27 cellular contexts compared by ENCODE assay signal in the genomic region with DNA sequence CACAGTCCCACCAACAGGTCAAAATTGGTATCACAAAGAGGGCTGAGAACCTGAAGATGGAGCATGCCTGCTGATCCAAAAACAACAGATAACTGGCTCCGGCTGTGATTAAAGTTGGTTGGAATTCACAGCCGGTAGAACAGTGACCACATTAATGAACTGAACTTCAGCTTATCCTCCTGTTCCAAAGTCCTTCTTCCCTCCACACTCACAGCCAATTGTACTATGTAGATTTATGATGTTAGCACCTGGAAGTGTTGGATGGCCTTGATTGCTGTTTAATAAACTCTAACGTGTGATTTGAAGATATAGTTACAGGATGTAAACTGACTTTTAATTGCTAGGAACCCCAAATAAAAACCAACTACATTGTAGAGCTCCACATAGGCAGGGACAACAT.
A peak's percentile ranks its signal among the peaks of the same experiment; 100 is the strongest.
DNase-seq lines count a peak whose midpoint lies in the region; ATAC-seq, FAIRE-seq and TF ChIP-seq lines count a peak whose summit lies in the region.
"Had no signal": no experiment of that assay in that cellular context is flagged by ENCODE, and none has a peak within 500 bp of the region (broad histone marks: within the 10 kb centered on the region; RNA-seq: fewer than 3 reads in every experiment).

No MANE protein-coding gene starts in this region.

- no peak for TF ChIP-seq POLR2A in esophagus muscularis mucosa (IDR thresholded peaks at IDR 0.05; ENCODE audit: low read depth)

- no peak overlapping the region for H3K4ac ChIP-seq in mesendoderm (ENCODE audit: low read depth, low read length)

- no peak overlapping the region for H4K5ac ChIP-seq in mesendoderm (ENCODE audit: low read length)

- no peak for ATAC-seq in GM23338

- H2BK120ac ChIP-seq in mesendoderm (ENCODE audit: low read depth, low read length) = no peak overlapping the region

- TF ChIP-seq CTCF in esophagus muscularis mucosa (IDR thresholded peaks at IDR 0.05) (no peak), GM23338 (conservative IDR thresholded peaks at IDR 0.05; ENCODE audit: low read depth in 2 of 2) (no peak)

- TF ChIP-seq EP300 in esophagus muscularis mucosa (IDR thresholded peaks at IDR 0.05) = no peak

- intact Hi-C loops in esophagus muscularis mucosa (cut with DNase I) = loop anchor here (10.0 kb wide), 2 partner anchors 288 to 348 kb away; no protein-coding TSS in a partner anchor

- in situ Hi-C loops in GM23248 (cut with MboI) = loop anchor here (10.0 to 25.0 kb wide), 2 partner anchors 128 to 290 kb away; no protein-coding TSS in a partner anchor

- H3K36me3 ChIP-seq in esophagus muscularis mucosa = no peaks in the 10 kb centered on the region
- H3K36me3 ChIP-seq in mesendoderm (ENCODE audit: control insufficient read depth, insufficient read depth, low read length) = no peaks in the 10 kb centered on the region
- H3K36me3 ChIP-seq in small intestine (ENCODE audit: control insufficient read depth in 2 of 2, insufficient read depth in 2 of 2, low read length in 2 of 2) = no peaks in the 10 kb centered on the region
- no peaks in the 10 kb centered on the region for H3K36me3 ChIP-seq in GM23338 (ENCODE audit: insufficient read depth)
- H3K36me3 ChIP-seq in GM23248 (ENCODE audit: low read depth) = no peaks in the 10 kb centered on the region
- H3K36me3 ChIP-seq: BE2C, BLaER1 had no signal

- no peak overlapping the region for H3K4me3 ChIP-seq in esophagus muscularis mucosa
- H3K4me3 ChIP-seq in mesendoderm (ENCODE audit: low read length) = no peak overlapping the region
- H3K4me3 ChIP-seq in small intestine (ENCODE audit: low read depth in 1 of 2, low read length in 2 of 2) = no peak overlapping the region
- H3K4me3 ChIP-seq in GM23338 = no peak overlapping the region
- no peak overlapping the region for H3K4me3 ChIP-seq in GM23248
- H3K4me3 ChIP-seq: BLaER1 had no signal

- no peak overlapping the region for H2AFZ ChIP-seq in GM23338
- H2AFZ ChIP-seq in GM23248 = no peak overlapping the region

- H3K36me3 Mint-ChIP-seq in GM23338 (ENCODE audit: low read depth) = no peaks in the 10 kb centered on the region
- H3K36me3 Mint-ChIP-seq: CD14-positive monocyte; CD4-positive, alpha-beta memory T cell; CD4-positive, CD25-positive, alpha-beta regulatory T cell; CD8-positive, alpha-beta memory T cell had no signal

- H4K20me1 ChIP-seq in GM23338 (replicated peaks; ENCODE audit: insufficient read depth) (no peaks in the 10 kb centered on the region), GM23248 (ENCODE audit: insufficient read depth) (no peaks in the 10 kb centered on the region)
- H4K20me1 ChIP-seq: BLaER1 had no signal

- no peak overlapping the region for H2AK5ac ChIP-seq in mesendoderm (ENCODE audit: low read length)

- H3K9me3 ChIP-seq in esophagus muscularis mucosa (no peaks in the 10 kb centered on the region), small intestine (ENCODE audit: control insufficient read depth, low read depth) (no peaks in the 10 kb centered on the region), GM23248 (ENCODE audit: low read depth) (no peaks in the 10 kb centered on the region)
- H3K9me3 ChIP-seq: BE2C had no signal

- H3K27me3 Mint-ChIP-seq in GM23338 (ENCODE audit: insufficient read depth, low read depth, poor library complexity) = peaks cover 2% of the 10 kb centered on the region
- H3K27me3 Mint-ChIP-seq: CD4-positive, CD25-positive, alpha-beta regulatory T cell; CD8-positive, alpha-beta memory T cell had no signal

- H3K27ac ChIP-seq in esophagus muscularis mucosa (replicated peaks in 1 of 4) (no peak overlapping the region), mesendoderm (ENCODE audit: low read depth, low read length) (no peak overlapping the region), small intestine (ENCODE audit: low read depth in 1 of 2, low read length in 1 of 2) (no peak overlapping the region), GM23338 (ENCODE audit: low read depth) (no peak overlapping the region), GM23248 (no peak overlapping the region)
- H3K27ac ChIP-seq: BLaER1 had no signal

- DNase-seq in SW480 (ENCODE audit: low spot score) (peak; percentile 48), esophagus muscularis mucosa (ENCODE audit: extremely low spot score) (peak; percentile 68), mesendoderm (peak; percentile 23), small intestine (peak; percentile 16), GM23338 (ENCODE audit: low spot score) (no peak), GM23248 (no peak), DMS79 treated with DMSO at 0.1 percent for 48 hours (lab: John Stamatoyannopoulos, UW) (no peak)
- no peak for DNase-seq in activated CD4-positive, alpha-beta T cell treated with anti-CD3 and anti-CD28 coated beads for 1 hour
- DNase-seq: 8988T; ACHN; BE2C; C1 segment of cervical spinal cord; CD4-positive, alpha-beta memory T cell; CD4-positive, CD25-positive, alpha-beta regulatory T cell; CD8-positive, alpha-beta memory T cell; COR-L47; DMS 273 treated with DMSO at 0.1 percent for 48 hours; DMS153; DMS53; DMS79; GF-D8 had no signal

- H3K27ac Mint-ChIP-seq in GM23338 = no peak overlapping the region
- H3K27ac Mint-ChIP-seq: CD14-positive monocyte; CD4-positive, alpha-beta memory T cell; CD4-positive, CD25-positive, alpha-beta regulatory T cell; CD8-positive, alpha-beta memory T cell had no signal

- FAIRE-seq in small intestine (lab: Jason Lieb, UNC) = no peak
- FAIRE-seq: A204.1, G401.6, GM12891, GM19239 had no signal

- no peak overlapping the region for H3K18ac ChIP-seq in mesendoderm (ENCODE audit: low read length)

- H3F3A ChIP-seq in GM23338 (replicated peaks; ENCODE audit: low read depth) = no peaks in the 10 kb centered on the region
- no peaks in the 10 kb centered on the region for H3F3A ChIP-seq in GM23248 (ENCODE audit: insufficient read depth)

- H3K56ac ChIP-seq in mesendoderm (ENCODE audit: low read length) = no peak overlapping the region

- H3K4me1 ChIP-seq in esophagus muscularis mucosa (peaks cover 0 to 7% (median 2%) of the 10 kb centered on the region in 4 donors), mesendoderm (ENCODE audit: control insufficient read depth, low read depth, low read length) (no peaks in the 10 kb centered on the region), small intestine (ENCODE audit: control insufficient read depth in 2 of 2, insufficient read depth in 1 of 2, low read depth in 1 of 2, low read length in 1 of 2) (no peaks in the 10 kb centered on the region), GM23338 (ENCODE audit: insufficient read depth) (no peaks in the 10 kb centered on the region), GM23248 (ENCODE audit: insufficient read depth) (no peaks in the 10 kb centered on the region)
- H3K4me1 ChIP-seq: BE2C, BLaER1 had no signal

- H2BK15ac ChIP-seq in mesendoderm (replicated peaks; ENCODE audit: low read depth) = no peak overlapping the region

- H3K27me3 ChIP-seq in esophagus muscularis mucosa = no peaks in the 10 kb centered on the region
- H3K27me3 ChIP-seq in mesendoderm (ENCODE audit: insufficient read depth, low read length, poor library complexity) = no peaks in the 10 kb centered on the region
- H3K27me3 ChIP-seq in small intestine (ENCODE audit: control insufficient read depth in 2 of 2, insufficient read depth in 2 of 2, low read length in 2 of 2) = no peaks in the 10 kb centered on the region
- no peaks in the 10 kb centered on the region for H3K27me3 ChIP-seq in GM23338 (ENCODE audit: insufficient read depth)
- peaks cover 40% of the 10 kb centered on the region for H3K27me3 ChIP-seq in GM23248 (replicated peaks; ENCODE audit: insufficient read depth)
- H3K27me3 ChIP-seq: BE2C, BLaER1 had no signal

- H3K9ac ChIP-seq in mesendoderm (ENCODE audit: low read length) = no peak overlapping the region
- H3K9ac ChIP-seq in GM23248 = no peak overlapping the region
- H3K9ac ChIP-seq: BLaER1 had no signal

- H3K79me1 ChIP-seq in mesendoderm (ENCODE audit: low read length) = no peaks in the 10 kb centered on the region

- no peak overlapping the region for H3K23ac ChIP-seq in mesendoderm (ENCODE audit: low read length)

- H3K9me2 ChIP-seq in GM23338 (ENCODE audit: insufficient read depth) = no peaks in the 10 kb centered on the region
- no peaks in the 10 kb centered on the region for H3K9me2 ChIP-seq in GM23248 (ENCODE audit: insufficient read depth)

- H2BK5ac ChIP-seq in mesendoderm (ENCODE audit: low read length) = no peak overlapping the region

- H3K4me3 Mint-ChIP-seq in GM23338 = no peak overlapping the region
- H3K4me3 Mint-ChIP-seq: CD14-positive monocyte; CD4-positive, alpha-beta memory T cell; CD4-positive, CD25-positive, alpha-beta regulatory T cell; CD8-positive, alpha-beta memory T cell had no signal

- peaks cover 5% of the 10 kb centered on the region for H3K9me3 Mint-ChIP-seq in GM23338

- no peak overlapping the region for H4K8ac ChIP-seq in mesendoderm (ENCODE audit: low read depth, low read length)

- WGBS in esophagus muscularis mucosa = 85% methylated on average over 3 of the region's 3 CpGs
- WGBS in mesendoderm (ENCODE audit: extremely low coverage, insufficient coverage, low lambda C conversion rate) = no CpG with 5 or more reads among the region's 3 CpGs
- 16 to 45% (median 24%) methylated on average over 3 of the region's 3 CpGs for WGBS in small intestine, 3 donors
- WGBS in GM23248 (ENCODE audit: low coverage in 1 of 2, low lambda C conversion rate in 2 of 2, missing lambda C conversion rate in 2 of 2), 2 experiments = 65 to 71% methylated on average over 3 of the region's 3 CpGs

- H3K4me2 ChIP-seq in mesendoderm (ENCODE audit: low read length) (no peak overlapping the region), GM23338 (no peak overlapping the region), GM23248 (ENCODE audit: unreplicated experiment) (no peak overlapping the region)
- H3K4me2 ChIP-seq: BLaER1 had no signal

- H3K4me1 Mint-ChIP-seq in GM23338 = no peaks in the 10 kb centered on the region
- H3K4me1 Mint-ChIP-seq: CD14-positive monocyte; CD4-positive, alpha-beta memory T cell; CD4-positive, CD25-positive, alpha-beta regulatory T cell; CD8-positive, alpha-beta memory T cell had no signal

- H3K79me2 ChIP-seq in mesendoderm (ENCODE audit: control insufficient read depth, insufficient read depth, low read length) = no peaks in the 10 kb centered on the region
- no peaks in the 10 kb centered on the region for H3K79me2 ChIP-seq in GM23338 (replicated peaks; ENCODE audit: insufficient read depth)
- H3K79me2 ChIP-seq in GM23248 (ENCODE audit: insufficient read depth) = no peaks in the 10 kb centered on the region

TF ChIP-seq in GM23338, 12 proteins besides CTCF, POLR2A, EP300 and RAD21:
- TF ChIP-seq NANOG (IDR thresholded peaks at IDR 0.05; ENCODE audit: borderline replicate concordance) = no peak
- no peak for TF ChIP-seq ZNF114 (CRISPR knock-in tag; IDR thresholded peaks at IDR 0.05)
- TF ChIP-seq POLR2AphosphoS5 (IDR thresholded peaks at IDR 0.05; ENCODE audit: low read depth) = no peak

Comparison
In these comparisons a context has a peak if more than half of its experiments do, and no peak if none do; other contexts are left out.
1. DNase-seq: peak in SW480 (single experiment), esophagus muscularis mucosa (single experiment), mesendoderm (single experiment) and small intestine (single experiment); none in GM23338 (single experiment), GM23248 (single experiment), DMS79 treated with DMSO at 0.1 percent for 48 hours (single experiment) and activated CD4-positive, alpha-beta T cell treated with anti-CD3 and anti-CD28 coated beads for 1 hour (single experiment).